ENCODE assay signal across 19 cellular contexts in the genomic region with DNA sequence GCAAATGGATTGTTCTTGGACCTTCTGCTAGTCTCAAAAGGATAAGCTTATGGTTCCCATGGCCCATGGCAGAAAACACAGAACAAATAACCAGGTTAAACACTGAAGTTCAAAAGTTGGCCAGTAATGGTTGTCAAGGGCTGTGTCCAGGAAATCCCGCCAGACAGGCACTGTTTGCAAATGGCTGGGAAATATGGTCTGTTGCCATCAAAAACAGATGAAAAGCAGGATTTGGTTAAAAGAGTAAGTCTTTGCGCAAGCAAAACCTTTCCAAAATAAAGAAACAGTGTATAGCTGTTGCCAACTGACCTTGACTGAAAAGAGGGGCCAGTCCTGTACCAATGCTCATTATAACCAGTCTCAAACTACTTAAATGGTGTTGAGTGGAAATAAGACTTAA. TPM values are rescaled to one million over a fixed set of nuclear protein-coding genes. Genes with fewer than 3 reads are reported as not detected.
DNase-seq lines count a peak whose midpoint lies in the region; ATAC-seq and TF ChIP-seq lines count a peak whose summit lies in the region.
"Had no signal": no experiment of that assay in that cellular context is flagged by ENCODE, and none has a peak within 500 bp of the region (broad histone marks: within the 10 kb centered on the region; RNA-seq: fewer than 3 reads in every experiment).

No MANE protein-coding gene starts in this region.

- no peaks in the 10 kb centered on the region for H3K36me3 ChIP-seq in ascending aorta
- H3K36me3 ChIP-seq: stomach had no signal

- intact Hi-C loops in ascending aorta (cut with DNase I) (no loop called here), right cardiac atrium (cut with DNase I) (no loop called here)

- no peaks in the 10 kb centered on the region for H3K9me3 Mint-ChIP-seq in endothelial cell (ENCODE audit: unreplicated experiment)
- H3K9me3 Mint-ChIP-seq: naive B cell had no signal

- peaks cover 24 to 80% of the 10 kb centered on the region in 2 donors for H3K4me1 ChIP-seq in ascending aorta
- peaks cover 13% of the 10 kb centered on the region for H3K4me1 ChIP-seq in right cardiac atrium (ENCODE audit: control insufficient read depth, insufficient read depth, low read length)

- ATAC-seq in right cardiac atrium: peak; percentile 90

- H3K27me3 Mint-ChIP-seq in endothelial cell (ENCODE audit: unreplicated experiment): peaks cover 3% of the 10 kb centered on the region
- H3K27me3 Mint-ChIP-seq: CD4-positive, CD25-positive, alpha-beta regulatory T cell; naive B cell had no signal

- peaks cover 14% of the 10 kb centered on the region for H3K36me3 Mint-ChIP-seq in endothelial cell (ENCODE audit: low read depth, unreplicated experiment)
- H3K36me3 Mint-ChIP-seq: CD4-positive, CD25-positive, alpha-beta regulatory T cell; naive B cell had no signal

- H3K27me3 ChIP-seq in ascending aorta (no peaks in the 10 kb centered on the region), right cardiac atrium (ENCODE audit: control insufficient read depth, insufficient read depth) (no peaks in the 10 kb centered on the region)
- H3K27me3 ChIP-seq: stomach had no signal

- H3K4me3 ChIP-seq in ascending aorta: no peak overlapping the region
- no peak overlapping the region for H3K4me3 ChIP-seq in right cardiac atrium (ENCODE audit: low read length)
- H3K4me3 ChIP-seq: skin epidermis, stomach had no signal

- H3K4me1 Mint-ChIP-seq in endothelial cell (ENCODE audit: unreplicated experiment): peaks cover 47% of the 10 kb centered on the region

- H3K27ac ChIP-seq in ascending aorta (peak overlapping the region; percentile 64 to 70), right cardiac atrium (ENCODE audit: low read length) (no peak overlapping the region)
- H3K27ac ChIP-seq: skin epidermis, stomach had no signal

- no peak overlapping the region for H3K27ac Mint-ChIP-seq in endothelial cell (ENCODE audit: unreplicated experiment)
- H3K27ac Mint-ChIP-seq: CD4-positive, CD25-positive, alpha-beta regulatory T cell; naive B cell had no signal

- peak in 1 of 2 donors; percentile 87 for DNase-seq in ascending aorta (ENCODE audit: low spot score in 2 of 2)
- DNase-seq in fibroblast of gingiva (ENCODE audit: low read depth): peak; percentile 76
- DNase-seq in right cardiac atrium: peak; percentile 67 to 85 (median 74)
- DNase-seq in stromal cell of bone marrow (ENCODE audit: low read depth): peak; percentile 93
- DNase-seq in kidney tubule cell (ENCODE audit: low spot score): no peak
- DNase-seq in endothelial cell (ENCODE audit: low spot score): no peak
- DNase-seq in T-helper 9 cell: no peak
- no peak for DNase-seq in DMS79 (lab: John Stamatoyannopoulos, UW)
- DNase-seq: activated CD4-positive, alpha-beta T cell treated with anti-CD3 and anti-CD28 coated beads, Interleukin-2, amount 50 U/mL, for 4 hours; CD4-positive, CD25-positive, alpha-beta regulatory T cell; HCEC 1CT; mammary epithelial cell; naive B cell; NCI-H1417 treated with DMSO at 0.1 percent for 48 hours; NCI-H2171 treated with DMSO at 0.1 percent for 48 hours; stimulated activated CD4-positive, alpha-beta T cell treated with anti-CD3 and anti-CD28 coated beads, Interleukin-2, amount 100 ng/mL, for 48 hours; stomach; T-helper 2 cell had no signal

- WGBS in right cardiac atrium: 54% methylated on average over 2 of the region's 2 CpGs

- H3K4me3 Mint-ChIP-seq in endothelial cell (ENCODE audit: unreplicated experiment): no peak overlapping the region
- H3K4me3 Mint-ChIP-seq: CD4-positive, CD25-positive, alpha-beta regulatory T cell; naive B cell had no signal

- H3K9me3 ChIP-seq in ascending aorta (no peaks in the 10 kb centered on the region), right cardiac atrium (ENCODE audit: control insufficient read depth, low read length) (no peaks in the 10 kb centered on the region)
- H3K9me3 ChIP-seq: stomach had no signal

- TF ChIP-seq CTCF in ascending aorta (IDR thresholded peaks at IDR 0.05) (no peak), endothelial cell (IDR thresholded peaks at IDR 0.05; ENCODE audit: unreplicated experiment) (no peak)

RNA-seq across cellular contexts. Expression of gene WWTR1, which starts 58.6 kb away (rescaled TPM):
- total RNA-seq in ascending aorta (282 TPM), right cardiac atrium (10 to 100 TPM; 48.2 to 99.2 (median 56.9) TPM), endothelial cell (ENCODE audit: unreplicated experiment) (137 TPM)
- polyA plus RNA-seq in right cardiac atrium: 23.0 TPM

Comparison
In these comparisons a context has a peak if more than half of its experiments do, and no peak if none do; other contexts are left out.
1. DNase-seq: peak in fibroblast of gingiva (single experiment), right cardiac atrium (3 of 3) and stromal cell of bone marrow (single experiment); none in kidney tubule cell (single experiment), endothelial cell (single experiment), T-helper 9 cell (single experiment) and DMS79 (single experiment).